7 cellular contexts compared by ENCODE assay signal in genomic region chr9:131237931-131238401, GRCh38. TPM values are rescaled to one million over a fixed set of nuclear protein-coding genes. Genes with fewer than 3 reads are reported as not detected.
DNase-seq lines count a peak whose midpoint lies in the region; ATAC-seq lines count a peak whose summit lies in the region.

No MANE protein-coding gene starts in this region.

- ATAC-seq in GM18517 (IDR thresholded peaks at IDR 0.05; ENCODE audit: unreplicated experiment) (peak; percentile 78), HG02840 (IDR thresholded peaks at IDR 0.05; ENCODE audit: low FRiP score, unreplicated experiment) (peak; percentile 76)
- ATAC-seq in natural killer cell treated with Interleukin-12 subunit alpha and Interleukin-12 subunit beta and Interleukin-15 and Interleukin-18, amount 100 ng/mL, for 72 hours = peak; percentile 93

- H3K27ac Mint-ChIP-seq in natural killer cell treated with Interleukin-12 subunit alpha and Interleukin-12 subunit beta and Interleukin-15 and Interleukin-18, amount 100 ng/mL, for 72 hours = peak overlapping the region; percentile 93 to 98

- no peaks in the 10 kb centered on the region for H3K27me3 Mint-ChIP-seq in natural killer cell treated with Interleukin-12 subunit alpha and Interleukin-12 subunit beta and Interleukin-15 and Interleukin-18, amount 100 ng/mL, for 72 hours

- H3K4me3 Mint-ChIP-seq in natural killer cell treated with Interleukin-12 subunit alpha and Interleukin-12 subunit beta and Interleukin-15 and Interleukin-18, amount 100 ng/mL, for 72 hours = peak overlapping the region; percentile 59

- peaks cover 2% of the 10 kb centered on the region for H3K9me3 Mint-ChIP-seq in natural killer cell treated with Interleukin-12 subunit alpha and Interleukin-12 subunit beta and Interleukin-15 and Interleukin-18, amount 100 ng/mL, for 72 hours

- H3K4me1 Mint-ChIP-seq in natural killer cell treated with Interleukin-12 subunit alpha and Interleukin-12 subunit beta and Interleukin-15 and Interleukin-18, amount 100 ng/mL, for 72 hours (ENCODE audit: low read depth in 2 of 2) = peaks cover 36 to 44% of the 10 kb centered on the region in 2 donors

- DNase-seq in NCI-H774 (lab: John Stamatoyannopoulos, UW) = peak; percentile 55
- DNase-seq in activated CD8-positive, alpha-beta memory T cell treated with anti-CD3 and anti-CD28 coated beads, Interleukin-2, amount 50 U/mL, for 24 hours (ENCODE audit: extremely low read depth) = peak; percentile 72
- DNase-seq in epithelial cell of prostate (ENCODE audit: low read depth, low spot score) = peak; percentile 3
- DNase-seq in natural killer cell treated with Interleukin-12 subunit alpha and Interleukin-12 subunit beta and Interleukin-15 and Interleukin-18, amount 100 ng/mL, for 72 hours (ENCODE audit: low spot score) = peak; percentile 91
- DNase-seq in stimulated activated naive CD4-positive, alpha-beta T cell treated with Interleukin-2 at 50 U/mL for 16 hours (lab: John Stamatoyannopoulos, UW) = peak; percentile 86

- H3K27ac ChIP-seq in epithelial cell of prostate = peak overlapping the region; percentile 43

- H3K36me3 Mint-ChIP-seq in natural killer cell treated with Interleukin-12 subunit alpha and Interleukin-12 subunit beta and Interleukin-15 and Interleukin-18, amount 100 ng/mL, for 72 hours = peaks cover 4% of the 10 kb centered on the region

RNA-seq across cellular contexts. Expression of gene FAM78A, which starts 38.3 kb away (rescaled TPM):
- 10 to 100 TPM; 46.2 to 53.3 TPM for total RNA-seq in natural killer cell treated with Interleukin-12 subunit alpha and Interleukin-12 subunit beta and Interleukin-15 and Interleukin-18, amount 100 ng/mL, for 72 hours

RNA-seq across cellular contexts. Expression of gene PLPP7, which starts 51.6 kb away (rescaled TPM):
- total RNA-seq in natural killer cell treated with Interleukin-12 subunit alpha and Interleukin-12 subunit beta and Interleukin-15 and Interleukin-18, amount 100 ng/mL, for 72 hours = under 1 TPM in 1 of 2 donors, not detected in 1; 0.74 TPM

Comparison
In these comparisons a context has a peak if more than half of its experiments do, and no peak if none do; other contexts are left out.
1. Peak in every context shown above with its lines: DNase-seq, ATAC-seq and H3K27ac ChIP-seq.
2. DNase-seq: peak in every context shown above with its lines; median percentile 91 in natural killer cell treated with Interleukin-12 subunit alpha and Interleukin-12 subunit beta and Interleukin-15 and Interleukin-18, amount 100 ng/mL, for 72 hours; 86 in stimulated activated naive CD4-positive, alpha-beta T cell treated with Interleukin-2 at 50 U/mL for 16 hours; 72 in activated CD8-positive, alpha-beta memory T cell treated with anti-CD3 and anti-CD28 coated beads, Interleukin-2, amount 50 U/mL, for 24 hours; 55 in NCI-H774; 3 in epithelial cell of prostate.